Comparison of ENCODE assay signal across 1 cellular context in genomic region chr2:70553584-70554337, GRCh38.
TF ChIP-seq lines count a peak whose summit lies in the region.

TGFA (minus strand) TSS chr2:70553826; CDS start chr2:70553767, 59 bp downstream.

TF ChIP-seq in HepG2, 621 proteins besides CTCF, POLR2A, EP300 and RAD21 (continued from another document and continues in another):
- TF ChIP-seq PRDM10 (CRISPR knock-in tag; IDR thresholded peaks at IDR 0.05; ENCODE audit: low read depth) (peak; percentile 59; the same call in 1 of the 2 replicates), FOXK2 (IDR thresholded peaks at IDR 0.05) (no peak), ATAD3A (CRISPR knock-in tag; IDR thresholded peaks at IDR 0.05) (no peak), NR2C2 (CRISPR knock-in tag; IDR thresholded peaks at IDR 0.05; ENCODE audit: borderline replicate concordance) (peak; percentile 19), SIX1 (CRISPR knock-in tag; IDR thresholded peaks at IDR 0.05; ENCODE audit: borderline replicate concordance) (no peak), NKX3-1 (CRISPR knock-in tag; IDR thresholded peaks at IDR 0.05) (0 out of 2 replicates have a peak, but pooled peaks have one; percentile 13), ZNF30 (CRISPR knock-in tag; IDR thresholded peaks at IDR 0.05) (no peak), ZFX (CRISPR knock-in tag; IDR thresholded peaks at IDR 0.05; ENCODE audit: low read depth) (peak; percentile 79), NR2F1 (CRISPR knock-in tag; IDR thresholded peaks at IDR 0.05) (peak in 1 of 2 experiments; percentile 26; a peak in 1 of 4 replicates), SMAD1 (CRISPR knock-in tag; IDR thresholded peaks at IDR 0.05; ENCODE audit: borderline replicate concordance, low read depth) (no peak), ZNF235 (CRISPR knock-in tag; IDR thresholded peaks at IDR 0.05; ENCODE audit: borderline replicate concordance) (no peak), ZNF800 (CRISPR knock-in tag; IDR thresholded peaks at IDR 0.05) (no peak; the same call in 1 of the 2 replicates), FLYWCH1 (CRISPR knock-in tag; IDR thresholded peaks at IDR 0.05) (no peak), NFYC (CRISPR knock-in tag; IDR thresholded peaks at IDR 0.05) (no peak), ZNF556 (CRISPR knock-in tag; IDR thresholded peaks at IDR 0.05; ENCODE audit: borderline replicate concordance) (peak; percentile 70), CREB3 (CRISPR knock-in tag; IDR thresholded peaks at IDR 0.05) (no peak), MAX (IDR thresholded peaks at IDR 0.05) (peak; percentile 62), ERF (CRISPR knock-in tag; IDR thresholded peaks at IDR 0.05) (peak; percentile 64; the same call in 1 of the 2 replicates), ZNF281 (CRISPR knock-in tag; IDR thresholded peaks at IDR 0.05; ENCODE audit: borderline replicate concordance) (no peak), CERS6 (CRISPR knock-in tag; IDR thresholded peaks at IDR 0.05) (no peak), RARA (CRISPR knock-in tag; IDR thresholded peaks at IDR 0.05) (no peak; the same call in 1 of the 2 replicates), ZNF317 (CRISPR knock-in tag; IDR thresholded peaks at IDR 0.05) (no peak), NFE2L2 (IDR thresholded peaks at IDR 0.05; ENCODE audit: low read length) (no peak), AKAP8 (CRISPR knock-in tag; IDR thresholded peaks at IDR 0.05) (peak; percentile 88), MED13 (CRISPR knock-in tag; IDR thresholded peaks at IDR 0.05) (0 out of 2 replicates have a peak, but pooled peaks have one; percentile 24), GLMP (CRISPR knock-in tag; IDR thresholded peaks at IDR 0.05; ENCODE audit: borderline replicate concordance) (no peak), ZNF354B (CRISPR knock-in tag; IDR thresholded peaks at IDR 0.05) (no peak), AGO1 (IDR thresholded peaks at IDR 0.05; ENCODE audit: low read depth, low read length, poor library complexity, severe bottlenecking) (peak; percentile 35), ATRX (CRISPR knock-in tag; IDR thresholded peaks at IDR 0.05; ENCODE audit: borderline replicate concordance) (no peak), CENPBD1 (CRISPR knock-in tag; IDR thresholded peaks at IDR 0.05; ENCODE audit: borderline replicate concordance, low read depth) (no peak), NFRKB (IDR thresholded peaks at IDR 0.05) (no peak), DZIP1 (CRISPR knock-in tag; IDR thresholded peaks at IDR 0.05) (0 out of 2 replicates have a peak, but pooled peaks have one; percentile 15), ZNF607 (CRISPR knock-in tag; IDR thresholded peaks at IDR 0.05; ENCODE audit: borderline replicate concordance) (no peak; the same call in 1 of the 2 replicates), ZBTB2 (CRISPR knock-in tag; IDR thresholded peaks at IDR 0.05; ENCODE audit: low read depth) (peak; percentile 94), PAWR (CRISPR knock-in tag; IDR thresholded peaks at IDR 0.05; ENCODE audit: borderline replicate concordance) (no peak), GATA4 (IDR thresholded peaks at IDR 0.05; ENCODE audit: borderline replicate concordance, low read depth) (0 out of 2 replicates have a peak, but pooled peaks have one; percentile 11), FOXM1 (CRISPR knock-in tag; IDR thresholded peaks at IDR 0.05) (no peak), ZNF280D (CRISPR knock-in tag; IDR thresholded peaks at IDR 0.05) (no peak), SSRP1 (CRISPR knock-in tag; IDR thresholded peaks at IDR 0.05) (no peak)
